ENCODE assay signal across 39 cellular contexts in the genomic region with DNA sequence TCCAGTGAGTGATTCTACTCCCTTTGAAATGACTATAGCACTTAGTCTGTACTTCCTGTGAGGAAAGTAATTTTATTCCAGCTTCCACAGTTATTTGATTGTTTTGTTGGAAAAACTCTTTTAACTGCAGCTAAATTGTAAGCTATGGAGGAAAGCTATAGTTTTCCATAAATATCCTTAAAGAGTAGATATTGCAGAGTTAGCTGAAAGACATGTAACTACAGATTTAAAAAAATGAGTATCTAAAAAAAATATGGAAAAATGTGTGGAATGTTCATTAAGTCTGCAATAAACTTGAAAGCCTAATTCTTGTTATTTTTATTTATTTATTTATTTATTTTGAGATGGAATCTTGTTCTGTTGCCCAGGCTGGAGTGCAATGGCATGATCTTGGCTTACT. TPM values are rescaled to one million over a fixed set of nuclear protein-coding genes. Genes with fewer than 3 reads are reported as not detected.
"Had no signal": no experiment of that assay in that cellular context is flagged by ENCODE, and none has a peak within 500 bp of the region (broad histone marks: within the 10 kb centered on the region; RNA-seq: fewer than 3 reads in every experiment).

No MANE protein-coding gene starts in this region.

- DNase-seq: Kasumi-1, MG63, MM.1S, MV-4-11, NCI-H1048, NCI-H1092, NCI-H1092 treated with DMSO at 0.1 percent for 48 hours, NCI-H1105, NCI-H1105 treated with DMSO at 0.1 percent for 48 hours, NCI-H1417, NCI-H1417 treated with DMSO at 0.1 percent for 48 hours, NCI-H1436, NCI-H1436 treated with DMSO at 0.1 percent for 48 hours, NCI-H146, NCI-H1694, NCI-H1694 treated with DMSO at 0.1 percent for 48 hours, NCI-H187, NCI-H187 treated with DMSO at 0.1 percent for 48 hours, NCI-H2029, NCI-H2029 treated with DMSO at 0.1 percent for 48 hours, NCI-H2081, NCI-H2081 treated with DMSO at 0.1 percent for 48 hours, NCI-H2107, NCI-H2171, NCI-H2171 treated with DMSO at 0.1 percent for 48 hours, NCI-H2227 treated with DMSO at 0.1 percent for 48 hours, NCI-H226, NCI-H345, NCI-H446, NCI-H446 treated with DMSO at 0.1 percent for 48 hours, NCI-H510A, NCI-H510A treated with DMSO at 0.1 percent for 48 hours, NCI-H524, NCI-H524 treated with DMSO at 0.1 percent for 48 hours, NCI-H526 had no signal

- H3K9me3 ChIP-seq: MG63 had no signal

- H3K4me3 ChIP-seq: MG63 had no signal

- H3K27me3 ChIP-seq: MG63 had no signal

- H3K36me3 ChIP-seq: MG63 had no signal

RNA-seq across cellular contexts. Expression of gene AQP4, which starts 56.8 kb away (rescaled TPM):
- total RNA-seq: LHCN-M2, M059J, MCF 10A, NCI-H460 had no signal
